Comparison of ENCODE assay signal across 8 cellular contexts in the genomic region with DNA sequence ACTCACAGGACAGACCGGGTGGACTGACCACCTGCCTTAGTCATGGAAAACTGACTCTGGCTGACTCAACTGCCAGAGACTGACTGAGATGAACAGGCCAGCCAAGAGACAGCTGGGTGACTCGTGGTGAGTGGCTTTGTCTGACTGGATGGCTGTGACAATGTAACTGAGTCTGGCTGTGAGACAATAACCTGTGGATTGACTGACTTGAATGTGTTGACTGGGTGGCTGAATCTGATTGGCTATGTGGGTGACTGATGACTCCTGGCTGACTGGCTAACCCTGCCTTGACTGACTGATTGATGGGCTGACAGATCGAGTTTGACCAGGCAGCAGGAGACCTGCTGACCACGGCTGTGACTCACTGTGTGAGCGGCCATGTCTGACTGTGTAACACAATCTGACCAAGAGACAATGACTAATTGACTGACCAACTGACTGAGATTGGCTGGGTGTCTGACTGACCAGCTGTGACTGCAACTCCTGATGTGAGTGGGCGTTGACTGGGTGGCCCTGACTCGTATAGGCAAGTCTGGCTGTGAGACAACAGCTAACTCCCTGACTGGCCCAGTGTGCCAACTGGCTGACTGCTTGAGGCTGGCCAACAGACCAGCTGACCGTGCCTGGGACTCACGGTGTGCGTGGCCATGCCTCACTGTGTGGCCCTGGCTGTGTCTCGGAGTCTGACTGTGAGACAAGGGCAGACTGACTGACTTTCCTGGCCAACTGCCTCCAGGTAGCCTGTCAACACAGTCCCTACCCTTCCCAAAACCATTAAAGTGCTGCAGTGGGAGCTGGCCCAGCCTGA.
DNase-seq lines count a peak whose midpoint lies in the region; ATAC-seq lines count a peak whose summit lies in the region.

No MANE protein-coding gene starts in this region.

- H3K4me3 Mint-ChIP-seq in CD4-positive, CD25-positive, alpha-beta regulatory T cell: no peak overlapping the region
- no peak overlapping the region for H3K4me3 Mint-ChIP-seq in activated T-helper 17 cell treated with anti-CD3 and anti-CD28 coated beads, Interleukin-2, amount 50 U/mL, for 72 hours

- peaks cover 8% of the 10 kb centered on the region for H3K4me1 ChIP-seq in CD4-positive, CD25-positive, alpha-beta regulatory T cell (ENCODE audit: control insufficient read depth, insufficient read depth, low read length, poor library complexity, severe bottlenecking)

- peaks cover 13 to 30% (median 19%) of the 10 kb centered on the region in 4 donors for H3K4me1 Mint-ChIP-seq in CD4-positive, CD25-positive, alpha-beta regulatory T cell
- peaks cover 18% of the 10 kb centered on the region for H3K4me1 Mint-ChIP-seq in activated T-helper 17 cell treated with anti-CD3 and anti-CD28 coated beads, Interleukin-2, amount 50 U/mL, for 72 hours

- no peak overlapping the region for H3K4me3 ChIP-seq in CD4-positive, CD25-positive, alpha-beta regulatory T cell (ENCODE audit: low read depth, low read length)

- no peaks in the 10 kb centered on the region for H3K36me3 ChIP-seq in CD4-positive, CD25-positive, alpha-beta regulatory T cell (ENCODE audit: control insufficient read depth, insufficient read depth, low read length)

- H3K27me3 ChIP-seq in CD4-positive, CD25-positive, alpha-beta regulatory T cell (ENCODE audit: control insufficient read depth, insufficient read depth, low read length): no peaks in the 10 kb centered on the region

- H3K27me3 Mint-ChIP-seq in CD4-positive, CD25-positive, alpha-beta regulatory T cell: no peaks in the 10 kb centered on the region
- H3K27me3 Mint-ChIP-seq in activated T-helper 17 cell treated with anti-CD3 and anti-CD28 coated beads, Interleukin-2, amount 50 U/mL, for 72 hours: no peaks in the 10 kb centered on the region

- no peaks in the 10 kb centered on the region for H3K9me3 Mint-ChIP-seq in CD4-positive, CD25-positive, alpha-beta regulatory T cell
- no peaks in the 10 kb centered on the region for H3K9me3 Mint-ChIP-seq in activated T-helper 17 cell treated with anti-CD3 and anti-CD28 coated beads, Interleukin-2, amount 50 U/mL, for 72 hours

- H3K36me3 Mint-ChIP-seq in CD4-positive, CD25-positive, alpha-beta regulatory T cell: no peaks in the 10 kb centered on the region
- H3K36me3 Mint-ChIP-seq in activated T-helper 17 cell treated with anti-CD3 and anti-CD28 coated beads, Interleukin-2, amount 50 U/mL, for 72 hours (ENCODE audit: low read depth): no peaks in the 10 kb centered on the region

- H3K27ac ChIP-seq in CD4-positive, CD25-positive, alpha-beta regulatory T cell (ENCODE audit: insufficient read depth, low read length, poor library complexity, severe bottlenecking): no peak overlapping the region

- peak; percentile 16 to 35 for ATAC-seq in CD4-positive, CD25-positive, alpha-beta regulatory T cell (ENCODE audit: low read depth in 2 of 2)
- ATAC-seq in activated T-helper 17 cell treated with anti-CD3 and anti-CD28 coated beads, Interleukin-2, amount 50 U/mL, for 72 hours (replicated peaks): peak; percentile 81
- ATAC-seq in GM21717 (IDR thresholded peaks at IDR 0.05; ENCODE audit: unreplicated experiment): no peak

- no peak for DNase-seq in CD4-positive, CD25-positive, alpha-beta regulatory T cell
- DNase-seq in HK-2 (ENCODE audit: unreplicated experiment): peak; percentile 68
- DNase-seq in iPS-NIHi11 (ENCODE audit: low spot score): peak; percentile 58
- DNase-seq in stimulated activated CD8-positive, alpha-beta memory T cell treated with anti-CD3 and anti-CD28 coated beads, Interleukin-12 subunit alpha, Interleukin-12 subunit beta, amount 100 ng/mL, for 4 hours (ENCODE audit: low read depth): peak; percentile 32
- no peak for DNase-seq in NCI-H128 (lab: John Stamatoyannopoulos, UW; ENCODE audit: unreplicated experiment)
- DNase-seq in SIG-M5 (lab: John Stamatoyannopoulos, UW): no peak

- H3K27ac Mint-ChIP-seq in CD4-positive, CD25-positive, alpha-beta regulatory T cell: no peak overlapping the region
- H3K27ac Mint-ChIP-seq in activated T-helper 17 cell treated with anti-CD3 and anti-CD28 coated beads, Interleukin-2, amount 50 U/mL, for 72 hours: no peak overlapping the region

- no peaks in the 10 kb centered on the region for H3K9me3 ChIP-seq in CD4-positive, CD25-positive, alpha-beta regulatory T cell (ENCODE audit: control insufficient read depth in 2 of 2, low read length in 2 of 2)

Comparison
In these comparisons a context has a peak if more than half of its experiments do, and no peak if none do; other contexts are left out.
1. DNase-seq: peak in HK-2 (single experiment), iPS-NIHi11 (single experiment) and stimulated activated CD8-positive, alpha-beta memory T cell treated with anti-CD3 and anti-CD28 coated beads, Interleukin-12 subunit alpha, Interleukin-12 subunit beta, amount 100 ng/mL, for 4 hours (single experiment); none in CD4-positive, CD25-positive, alpha-beta regulatory T cell (0 of 3), NCI-H128 (single experiment) and SIG-M5 (single experiment).